Comparison of ENCODE assay signal across 1 cellular context in the genomic region with DNA sequence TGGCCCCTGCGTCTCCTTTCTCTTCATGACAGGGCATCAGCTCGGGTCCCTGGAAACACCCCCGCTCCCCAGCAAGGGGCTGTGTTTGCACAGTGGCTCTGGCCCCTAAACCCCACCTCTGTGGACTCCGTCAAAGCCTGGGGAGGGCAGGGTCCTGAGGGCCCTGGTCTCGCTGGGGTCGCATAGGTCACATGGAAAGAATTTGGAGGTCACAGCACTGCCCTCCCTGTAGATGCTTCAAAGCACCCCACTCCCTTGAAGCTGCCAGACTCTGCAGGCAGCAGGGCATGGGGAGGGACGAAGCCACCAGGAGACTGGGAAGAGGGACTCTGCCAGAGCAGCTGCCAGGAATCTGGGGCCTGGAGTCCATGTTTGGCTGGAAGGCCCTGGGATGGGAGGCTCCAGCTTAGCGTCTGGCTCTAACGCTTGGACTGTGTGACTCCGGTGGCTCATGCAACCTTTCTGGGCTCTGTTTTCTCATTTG.
TF ChIP-seq lines count a peak whose summit lies in the region.

No MANE protein-coding gene starts in this region.

TF ChIP-seq in IMR-90, 13 proteins besides CTCF, POLR2A, EP300 and RAD21 (continued from another document):
- TF ChIP-seq ELK1 (IDR thresholded peaks at IDR 0.05; ENCODE audit: borderline replicate concordance, low read depth, low read length) (no peak), RFX5 (IDR thresholded peaks at IDR 0.05; ENCODE audit: low read depth, low read length) (no peak), CEBPB (IDR thresholded peaks at IDR 0.05; ENCODE audit: low read depth, low read length) (no peak), MXI1 (IDR thresholded peaks at IDR 0.05; ENCODE audit: borderline replicate concordance, low read depth, low read length) (no peak), MAFK (IDR thresholded peaks at IDR 0.05; ENCODE audit: low read depth, low read length) (no peak), RCOR1 (IDR thresholded peaks at IDR 0.05; ENCODE audit: insufficient replicate concordance, low read length) (no peak), NFE2L2 (IDR thresholded peaks at IDR 0.05; ENCODE audit: low read depth, low read length) (no peak), CHD1 (IDR thresholded peaks at IDR 0.05; ENCODE audit: low read depth, low read length) (no peak)
